ENCODE assay signal across 15 cellular contexts in the genomic region with DNA sequence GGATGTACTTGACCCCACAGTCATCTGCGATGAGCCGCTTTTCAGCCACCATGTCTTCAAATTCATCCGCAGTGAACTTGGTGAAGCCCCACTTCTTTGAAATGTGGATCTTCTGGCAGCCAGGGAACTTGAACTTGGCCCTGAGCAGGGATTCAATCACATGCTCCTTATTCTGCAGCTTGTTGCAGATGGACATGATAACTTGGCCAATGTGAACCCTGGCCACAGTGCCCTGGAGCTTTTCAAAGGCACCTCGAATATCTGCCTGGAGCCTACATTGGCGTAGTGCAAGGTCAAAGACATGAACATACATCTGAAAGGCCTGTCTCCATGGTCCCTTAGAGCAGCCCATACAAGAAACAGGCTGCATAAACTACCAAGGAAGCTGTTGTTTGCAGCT. TPM values are rescaled to one million over a fixed set of nuclear protein-coding genes. Genes with fewer than 3 reads are reported as not detected.
A peak's percentile ranks its signal among the peaks of the same experiment; 100 is the strongest.
DNase-seq lines count a peak whose midpoint lies in the region; ATAC-seq and TF ChIP-seq lines count a peak whose summit lies in the region.
"Had no signal": no experiment of that assay in that cellular context is flagged by ENCODE, and none has a peak within 500 bp of the region (broad histone marks: within the 10 kb centered on the region; RNA-seq: fewer than 3 reads in every experiment).

No MANE protein-coding gene starts in this region.

- H3K36me3 Mint-ChIP-seq in CD4-positive, alpha-beta T cell (ENCODE audit: low read depth) = peaks cover 27% of the 10 kb centered on the region
- H3K36me3 Mint-ChIP-seq in CD8-positive, alpha-beta memory T cell = peaks cover 0 to 17% (median 0%) of the 10 kb centered on the region in 3 donors
- H3K36me3 Mint-ChIP-seq in activated T-helper 17 cell treated with anti-CD3 and anti-CD28 coated beads, Interleukin-2, amount 50 U/mL, for 72 hours (ENCODE audit: low read depth) = peaks cover 19% of the 10 kb centered on the region
- H3K36me3 Mint-ChIP-seq in naive thymus-derived CD8-positive, alpha-beta T cell = no peaks in the 10 kb centered on the region
- H3K36me3 Mint-ChIP-seq in stimulated activated naive B cell treated with anti-CD40 and anti-IgM and Interleukin-4, amounts not matched to agents 10 μg/mL and 1 μg/mL and 100 μg/mL, for 72 hours = peaks cover 0 to 10% of the 10 kb centered on the region in 2 donors

- H3K36me3 ChIP-seq in CD8-positive, alpha-beta memory T cell (ENCODE audit: insufficient read depth, low read length) = no peaks in the 10 kb centered on the region
- H3K36me3 ChIP-seq: BE2C, gastroesophageal sphincter, thoracic aorta had no signal

- peak overlapping the region; percentile 89 for H3K4me3 Mint-ChIP-seq in CD4-positive, alpha-beta T cell
- peak overlapping the region in 6 of 7 donors; percentile 91 to 95 (median 94) for H3K4me3 Mint-ChIP-seq in CD8-positive, alpha-beta memory T cell
- H3K4me3 Mint-ChIP-seq in activated T-helper 17 cell treated with anti-CD3 and anti-CD28 coated beads, Interleukin-2, amount 50 U/mL, for 72 hours = peak overlapping the region; percentile 84
- peak overlapping the region in 8 of 10 donors; percentile 4 to 95 (median 92) for H3K4me3 Mint-ChIP-seq in naive thymus-derived CD8-positive, alpha-beta T cell
- H3K4me3 Mint-ChIP-seq in stimulated activated naive B cell treated with anti-CD40 and anti-IgM and Interleukin-4, amounts not matched to agents 10 μg/mL and 1 μg/mL and 100 μg/mL, for 72 hours = no peak overlapping the region

- peaks cover 28% of the 10 kb centered on the region for H3K4me1 Mint-ChIP-seq in CD4-positive, alpha-beta T cell (ENCODE audit: low read depth)
- H3K4me1 Mint-ChIP-seq in CD8-positive, alpha-beta memory T cell = peaks cover 26 to 29% (median 27%) of the 10 kb centered on the region in 3 donors
- H3K4me1 Mint-ChIP-seq in activated T-helper 17 cell treated with anti-CD3 and anti-CD28 coated beads, Interleukin-2, amount 50 U/mL, for 72 hours = peaks cover 15% of the 10 kb centered on the region
- H3K4me1 Mint-ChIP-seq in naive thymus-derived CD8-positive, alpha-beta T cell = peaks cover 13 to 30% (median 27%) of the 10 kb centered on the region in 4 donors
- H3K4me1 Mint-ChIP-seq in stimulated activated naive B cell treated with anti-CD40 and anti-IgM and Interleukin-4, amounts not matched to agents 10 μg/mL and 1 μg/mL and 100 μg/mL, for 72 hours = peaks cover 19 to 26% of the 10 kb centered on the region in 2 donors

- no peaks in the 10 kb centered on the region for H3K27me3 ChIP-seq in CD4-positive, alpha-beta T cell (ENCODE audit: control insufficient read depth, insufficient read depth, low read length)
- no peaks in the 10 kb centered on the region for H3K27me3 ChIP-seq in CD8-positive, alpha-beta memory T cell (ENCODE audit: insufficient read depth, low read length, poor library complexity, severe bottlenecking)
- H3K27me3 ChIP-seq: BE2C, gastroesophageal sphincter had no signal

- H3K27me3 Mint-ChIP-seq in CD4-positive, alpha-beta T cell = no peaks in the 10 kb centered on the region
- H3K27me3 Mint-ChIP-seq in CD8-positive, alpha-beta memory T cell = no peaks in the 10 kb centered on the region
- no peaks in the 10 kb centered on the region for H3K27me3 Mint-ChIP-seq in activated T-helper 17 cell treated with anti-CD3 and anti-CD28 coated beads, Interleukin-2, amount 50 U/mL, for 72 hours
- H3K27me3 Mint-ChIP-seq in naive thymus-derived CD8-positive, alpha-beta T cell = no peaks in the 10 kb centered on the region
- no peaks in the 10 kb centered on the region for H3K27me3 Mint-ChIP-seq in stimulated activated naive B cell treated with anti-CD40 and anti-IgM and Interleukin-4, amounts not matched to agents 10 μg/mL and 1 μg/mL and 100 μg/mL, for 72 hours
- H3K27me3 Mint-ChIP-seq: dendritic cell treated with granulocyte-macrophage colony-stimulating factor and Interleukin-4, amounts not matched to agents 40 ng/mL and 50 ng/mL, for 4 days had no signal

- H3K27ac ChIP-seq in CD4-positive, alpha-beta T cell (ENCODE audit: low read depth, low read length) = peak overlapping the region; percentile 90
- no peak overlapping the region for H3K27ac ChIP-seq in CD8-positive, alpha-beta memory T cell (ENCODE audit: low read depth, low read length)

- H3K9me3 ChIP-seq in CD4-positive, alpha-beta T cell (ENCODE audit: control insufficient read depth, low read length) = no peaks in the 10 kb centered on the region
- no peaks in the 10 kb centered on the region for H3K9me3 ChIP-seq in CD8-positive, alpha-beta memory T cell (ENCODE audit: low read length)
- H3K9me3 ChIP-seq: BE2C, gastroesophageal sphincter, thoracic aorta had no signal

- H3K27ac Mint-ChIP-seq in CD4-positive, alpha-beta T cell = peak overlapping the region; percentile 92
- H3K27ac Mint-ChIP-seq in CD8-positive, alpha-beta memory T cell = peak overlapping the region in 3 of 8 donors; percentile 54 to 94 (median 89)
- peak overlapping the region; percentile 91 for H3K27ac Mint-ChIP-seq in activated T-helper 17 cell treated with anti-CD3 and anti-CD28 coated beads, Interleukin-2, amount 50 U/mL, for 72 hours
- peak overlapping the region in 9 of 10 donors; percentile 62 to 99 (median 98) for H3K27ac Mint-ChIP-seq in naive thymus-derived CD8-positive, alpha-beta T cell
- H3K27ac Mint-ChIP-seq in stimulated activated naive B cell treated with anti-CD40 and anti-IgM and Interleukin-4, amounts not matched to agents 10 μg/mL and 1 μg/mL and 100 μg/mL, for 72 hours = no peak overlapping the region

- DNase-seq in CD4-positive, alpha-beta T cell = no peak
- DNase-seq in CD8-positive, alpha-beta memory T cell = no peak
- DNase-seq in naive thymus-derived CD8-positive, alpha-beta T cell = no peak
- DNase-seq in NCI-H2227 treated with DMSO at 0.1 percent for 48 hours (lab: John Stamatoyannopoulos, UW) (no peak), nucleus accumbens (lab: John Stamatoyannopoulos, UW) (no peak)
- no peak for DNase-seq in stimulated activated naive B cell treated with anti-CD40 and anti-IgM and Interleukin-4, amounts not matched to agents 10 μg/mL and 1 μg/mL and 100 μg/mL, for 72 hours
- DNase-seq: BE2C, DMS53, Kasumi-1, NCI-H1436, NCI-H2171 had no signal

- CTCF ChIA-PET in CD4-positive, alpha-beta T cell (lab: Charles Lee) = interaction anchor here (1.1 to 1.7 kb wide), 3 partner anchors 59 to 655 kb away, joined by 4 to 9 read pairs (median 6); partner anchors contain the start of gene CNEP1R1
- CTCF ChIA-PET in CD8-positive, alpha-beta memory T cell (lab: Charles Lee) = interaction anchor here (0.9 to 1.8 kb wide), 5 partner anchors 30 to 655 kb away, joined by 3 to 12 read pairs (median 4); partner anchors contain the start of genes CNEP1R1 and CYLD

- ATAC-seq in CD4-positive, alpha-beta T cell (ENCODE audit: poor library complexity) = no peak
- no peak for ATAC-seq in activated T-helper 17 cell treated with anti-CD3 and anti-CD28 coated beads, Interleukin-2, amount 50 U/mL, for 72 hours (replicated peaks)
- no peak for ATAC-seq in naive thymus-derived CD8-positive, alpha-beta T cell
- no peak for ATAC-seq in stimulated activated naive B cell treated with anti-CD40 and anti-IgM and Interleukin-4, amounts not matched to agents 10 μg/mL and 1 μg/mL and 100 μg/mL, for 72 hours (replicated peaks)
- ATAC-seq: gastroesophageal sphincter had no signal

- H3K9me3 Mint-ChIP-seq in CD4-positive, alpha-beta T cell = no peaks in the 10 kb centered on the region
- no peaks in the 10 kb centered on the region for H3K9me3 Mint-ChIP-seq in CD8-positive, alpha-beta memory T cell
- no peaks in the 10 kb centered on the region for H3K9me3 Mint-ChIP-seq in activated T-helper 17 cell treated with anti-CD3 and anti-CD28 coated beads, Interleukin-2, amount 50 U/mL, for 72 hours
- H3K9me3 Mint-ChIP-seq in naive thymus-derived CD8-positive, alpha-beta T cell = no peaks in the 10 kb centered on the region
- no peaks in the 10 kb centered on the region for H3K9me3 Mint-ChIP-seq in stimulated activated naive B cell treated with anti-CD40 and anti-IgM and Interleukin-4, amounts not matched to agents 10 μg/mL and 1 μg/mL and 100 μg/mL, for 72 hours
- H3K9me3 Mint-ChIP-seq: dendritic cell treated with granulocyte-macrophage colony-stimulating factor and Interleukin-4, amounts not matched to agents 40 ng/mL and 50 ng/mL, for 4 days had no signal

- intact Hi-C loops in CD4-positive, alpha-beta T cell (cut with DNase I, micrococcal nuclease) = loop anchor here (5.0 to 10.0 kb wide), 6 partner anchors 61 to 593 kb away; partner anchors contain the start of genes ADCY7 (in 1 of the 2), CNEP1R1 (in 1 of the 2), CYLD (in 1 of the 2) and NKD1 (in 1 of the 2)

- no peak overlapping the region for H3K4me3 ChIP-seq in CD8-positive, alpha-beta memory T cell (ENCODE audit: low read length)

- POLR2A ChIA-PET in CD4-positive, alpha-beta T cell (lab: Charles Lee) = interaction anchor here (1.1 to 2.8 kb wide), 8 partner anchors 10 to 127 kb away, joined by 4 to 17 read pairs (median 10); partner anchors contain the start of genes CNEP1R1 and HEATR3
- POLR2A ChIA-PET in CD8-positive, alpha-beta memory T cell (lab: Charles Lee) = interaction anchor here (1.0 kb wide), 1 partner anchor 126 kb away, joined by 5 read pairs; no protein-coding TSS in a partner anchor
- POLR2A ChIA-PET in naive thymus-derived CD8-positive, alpha-beta T cell (lab: Charles Lee) = interaction anchor here (0.7 to 2.7 kb wide), 9 partner anchors 18 to 590 kb away, joined by 3 to 26 read pairs (median 6); partner anchors contain the start of genes CNEP1R1, CYLD and HEATR3

- peaks cover 30% of the 10 kb centered on the region for H3K4me1 ChIP-seq in CD8-positive, alpha-beta memory T cell (ENCODE audit: insufficient read depth, low read length)

- no peak for TF ChIP-seq CTCF in CD4-positive, alpha-beta T cell (IDR thresholded peaks at IDR 0.05)

RNA-seq across cellular contexts. Expression of gene TENT4B, which starts 1.8 kb away (rescaled TPM):
- total RNA-seq in CD4-positive, alpha-beta T cell = 10 to 100 TPM; 32.9 to 35.0 TPM
- total RNA-seq in CD8-positive, alpha-beta memory T cell = 10 to 100 TPM; 21.6 to 23.0 TPM
- polyA plus RNA-seq in CD8-positive, alpha-beta memory T cell = 5.6 TPM
- total RNA-seq in activated T-helper 17 cell treated with anti-CD3 and anti-CD28 coated beads, Interleukin-2, amount 50 U/mL, for 72 hours = 10 to 100 TPM; 16.3 to 31.5 TPM
- 10 to 100 TPM; 26.0 to 27.0 TPM for total RNA-seq in naive thymus-derived CD8-positive, alpha-beta T cell
- polyA plus RNA-seq in naive thymus-derived CD8-positive, alpha-beta T cell = 1 to 10 TPM; 5.3 to 8.3 (median 6.6) TPM

Comparison
In these comparisons a context has a peak if more than half of its experiments do, and no peak if none do; other contexts are left out.
1. H3K4me3 Mint-ChIP-seq: peak in CD4-positive, alpha-beta T cell (single experiment), CD8-positive, alpha-beta memory T cell (6 of 7), activated T-helper 17 cell treated with anti-CD3 and anti-CD28 coated beads, Interleukin-2, amount 50 U/mL, for 72 hours (single experiment) and naive thymus-derived CD8-positive, alpha-beta T cell (8 of 10); none in stimulated activated naive B cell treated with anti-CD40 and anti-IgM and Interleukin-4, amounts not matched to agents 10 μg/mL and 1 μg/mL and 100 μg/mL, for 72 hours (0 of 2).